Comparison of ENCODE assay signal across 8 cellular contexts in genomic region chr19:56404705-56405056, GRCh38. TPM values are rescaled to one million over a fixed set of nuclear protein-coding genes. Genes with fewer than 3 reads are reported as not detected.
A peak's percentile ranks its signal among the peaks of the same experiment; 100 is the strongest.
DNase-seq lines count a peak whose midpoint lies in the region; ATAC-seq and TF ChIP-seq lines count a peak whose summit lies in the region.

No MANE protein-coding gene starts in this region.

- H3K36me3 ChIP-seq in PC-9 (ENCODE audit: low read depth) (peaks cover 22% of the 10 kb centered on the region), esophagus squamous epithelium (peaks cover 0 to 31% (median 10%) of the 10 kb centered on the region in 3 donors), sigmoid colon (peaks cover 10 to 33% (median 29%) of the 10 kb centered on the region in 4 donors), mucosa of descending colon (ENCODE audit: low read depth) (no peaks in the 10 kb centered on the region)

- BruUV-seq in PC-9 (replicated peaks; lab: Mats Ljungman, UMichigan) = no TSS peak

- peaks cover 13% of the 10 kb centered on the region for H3K4me1 ChIP-seq in PC-9 (replicated peaks; ENCODE audit: insufficient read depth)
- H3K4me1 ChIP-seq in esophagus squamous epithelium = peaks cover 0 to 22% (median 10%) of the 10 kb centered on the region in 3 donors
- H3K4me1 ChIP-seq in sigmoid colon = peaks cover 0 to 17% (median 15%) of the 10 kb centered on the region in 4 donors
- peaks cover 4% of the 10 kb centered on the region for H3K4me1 ChIP-seq in mucosa of descending colon (ENCODE audit: low read depth)

- CTCF ChIA-PET in PC-9 (lab: Charles Lee) = no interaction called here

- H3K27me3 ChIP-seq in PC-9 (ENCODE audit: insufficient read depth, low read depth) (no peaks in the 10 kb centered on the region), esophagus squamous epithelium (no peaks in the 10 kb centered on the region), sigmoid colon (no peaks in the 10 kb centered on the region)

- H3K9me2 ChIP-seq in PC-9 (ENCODE audit: insufficient read depth) = no peaks in the 10 kb centered on the region

- POLR2A ChIA-PET in PC-9 (lab: Charles Lee; ENCODE audit: unreplicated experiment) = no interaction called here

- intact Hi-C loops in PC-9 (cut with micrococcal nuclease; ENCODE audit: unreplicated experiment) (no loop called here), esophagus squamous epithelium (cut with DNase I) (no loop called here), sigmoid colon (cut with DNase I) (loop anchor here (1.0 to 5.0 kb wide), 3 partner anchors 11 to 163 kb away; partner anchors contain the start of genes ZNF470, ZNF582 and ZNF667), mucosa of descending colon (cut with DNase I, micrococcal nuclease) (no loop called here)

- no peaks in the 10 kb centered on the region for H3F3A ChIP-seq in PC-9 (ENCODE audit: insufficient read depth, low read depth)

- H3K9me3 ChIP-seq in PC-9 (ENCODE audit: insufficient read depth, low read depth) = peaks cover 68% of the 10 kb centered on the region
- peaks cover 0 to 69% (median 24%) of the 10 kb centered on the region in 3 donors for H3K9me3 ChIP-seq in esophagus squamous epithelium
- H3K9me3 ChIP-seq in sigmoid colon = peaks cover 0 to 13% (median 10%) of the 10 kb centered on the region in 4 donors
- H3K9me3 ChIP-seq in mucosa of descending colon = peaks cover 69% of the 10 kb centered on the region

- no peaks in the 10 kb centered on the region for H4K20me1 ChIP-seq in PC-9 (ENCODE audit: insufficient read depth)

- peak overlapping the region; percentile 89 for H3K4me2 ChIP-seq in PC-9

- H3K79me2 ChIP-seq in PC-9 (ENCODE audit: low read depth) = no peaks in the 10 kb centered on the region

- TF ChIP-seq CTCF in PC-9 (conservative IDR thresholded peaks at IDR 0.05) (no peak), esophagus squamous epithelium (IDR thresholded peaks at IDR 0.05) (no peak), sigmoid colon (IDR thresholded peaks at IDR 0.05) (no peak), mucosa of descending colon (IDR thresholded peaks at IDR 0.05) (no peak)

- no peak overlapping the region for H3K27ac ChIP-seq in PC-9
- peak overlapping the region in 3 of 4 donors; percentile 92 to 98 (median 95) for H3K27ac ChIP-seq in esophagus squamous epithelium
- peak overlapping the region in 3 of 4 donors; percentile 89 to 96 (median 93) for H3K27ac ChIP-seq in sigmoid colon

- TF ChIP-seq EP300 in sigmoid colon (IDR thresholded peaks at IDR 0.05) = no peak

- WGBS in esophagus squamous epithelium, 2 donors = 65 to 67% methylated on average over 9 of the region's 9 CpGs
- 63 to 76% methylated on average over 9 of the region's 9 CpGs for WGBS in sigmoid colon, 2 donors

- TF ChIP-seq POLR2A in esophagus squamous epithelium (IDR thresholded peaks at IDR 0.05) = no peak
- no peak for TF ChIP-seq POLR2A in sigmoid colon (IDR thresholded peaks at IDR 0.05)

- ATAC-seq in GM21717 (IDR thresholded peaks at IDR 0.05; ENCODE audit: unreplicated experiment) = peak; percentile 4
- no peak for ATAC-seq in mucosa of descending colon
- no peak for ATAC-seq in GM19023 (IDR thresholded peaks at IDR 0.05; ENCODE audit: unreplicated experiment)
- ATAC-seq in HG03108 (IDR thresholded peaks at IDR 0.05; ENCODE audit: unreplicated experiment) = no peak

- peak overlapping the region; percentile 82 for H3K4me3 ChIP-seq in PC-9
- H3K4me3 ChIP-seq in esophagus squamous epithelium = peak overlapping the region; percentile 62 to 88 (median 75)
- H3K4me3 ChIP-seq in sigmoid colon = peak overlapping the region; percentile 61 to 79 (median 73)
- H3K4me3 ChIP-seq in mucosa of descending colon = no peak overlapping the region

- H2AFZ ChIP-seq in PC-9 = peak overlapping the region; percentile 99

- DNase-seq in PC-9 (no peak), esophagus squamous epithelium (lab: John Stamatoyannopoulos, UW) (no peak), sigmoid colon (no peak), NCI-H1417 (lab: John Stamatoyannopoulos, UW) (no peak), mucosa of descending colon (no peak)

RNA-seq across cellular contexts. Expression of gene ZNF583, which starts 0.5 kb away (rescaled TPM):
- total RNA-seq in PC-9 (2021) (2.5 and 3.1 TPM in 2 replicates), esophagus squamous epithelium (1 to 10 TPM in 3 of 4 donors, under 1 TPM in 1; 0.88 to 6.1 (median 2.8) TPM), sigmoid colon (10 to 100 TPM in 2 of 4 donors, 1 to 10 TPM in 2; 8.7 to 12.7 (median 10.4) TPM), mucosa of descending colon (10 to 100 TPM in 1 of 3 donors, 1 to 10 TPM in 2; 1.4 to 11.2 (median 2.1) TPM)
- 1 to 10 TPM in 2 of 3 donors, under 1 TPM in 1; under 0.01 to 1.4 (median 1.4) TPM for polyA plus RNA-seq in sigmoid colon

RNA-seq across cellular contexts. Expression of gene ZNF582, which starts 11.3 kb away (rescaled TPM):
- total RNA-seq in PC-9 (2021) = 1.8 and 3.4 TPM in 2 replicates
- 1 to 10 TPM in 1 of 4 donors, under 1 TPM in 3; 0.44 to 2.3 (median 0.86) TPM for total RNA-seq in esophagus squamous epithelium
- total RNA-seq in sigmoid colon = 1 to 10 TPM; 3.9 to 5.5 (median 4.5) TPM
- 1 to 10 TPM; 2.0 to 2.4 (median 2.3) TPM for polyA plus RNA-seq in sigmoid colon
- total RNA-seq in mucosa of descending colon = 1 to 10 TPM; 1.4 to 6.6 (median 1.6) TPM
